In the genomic region with DNA sequence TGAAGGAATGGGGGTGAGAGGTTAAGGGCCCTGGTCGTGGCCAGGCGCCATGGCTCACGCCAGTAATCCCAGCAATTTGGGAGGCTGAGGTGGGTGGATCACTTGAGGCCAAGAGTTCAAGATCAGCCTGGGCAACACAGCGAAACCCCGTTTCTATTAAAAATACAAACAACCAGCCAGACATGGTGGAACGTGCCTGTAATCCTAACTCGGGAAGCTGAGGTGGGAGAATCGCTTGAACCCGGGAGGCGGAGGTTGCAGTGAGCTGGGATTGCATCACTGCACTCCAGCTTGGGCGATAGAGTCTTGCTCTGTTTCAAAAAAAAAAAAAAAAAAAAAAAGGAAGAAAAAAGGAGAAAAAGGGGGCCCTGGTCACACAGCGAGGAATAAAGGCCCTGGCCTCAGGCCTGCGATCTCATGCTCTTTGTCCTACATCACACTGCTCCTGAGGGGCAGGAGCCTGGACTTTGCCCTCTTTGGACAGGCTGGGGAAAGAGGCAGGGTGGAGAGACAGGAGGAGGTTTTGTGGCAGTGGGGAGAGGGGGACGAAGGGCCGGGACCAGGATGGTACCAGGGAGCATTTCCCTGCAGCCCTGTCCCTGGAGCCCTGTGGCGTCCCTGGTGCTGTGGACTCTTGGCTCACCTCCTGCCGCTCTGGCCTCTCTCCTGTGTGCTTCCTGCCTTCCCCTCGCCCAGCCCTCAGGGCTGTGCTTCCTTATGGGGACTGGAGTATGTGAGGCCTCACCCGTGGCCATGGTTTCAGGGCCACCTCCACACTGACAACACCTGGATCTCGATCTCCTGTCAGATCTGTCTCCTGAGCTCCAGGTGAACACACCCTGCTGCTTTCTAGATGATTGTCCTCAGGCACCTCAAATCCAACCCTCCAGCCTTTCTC, we compare ENCODE assay signal across 12 cellular contexts. TPM values are rescaled to one million over a fixed set of nuclear protein-coding genes. Genes with fewer than 3 reads are reported as not detected.
DNase-seq lines count a peak whose midpoint lies in the region; ATAC-seq, FAIRE-seq and TF ChIP-seq lines count a peak whose summit lies in the region.
"Had no signal": no experiment of that assay in that cellular context is flagged by ENCODE, and none has a peak within 500 bp of the region (broad histone marks: within the 10 kb centered on the region; RNA-seq: fewer than 3 reads in every experiment).

No MANE protein-coding gene starts in this region.

- POLR2A ChIA-PET in PC-3 (lab: Charles Lee; ENCODE audit: unreplicated experiment), result interaction anchor here (0.7 kb wide), 1 partner anchor 252 kb away, joined by 6 read pairs; no protein-coding TSS in a partner anchor

- no peak overlapping the region for H3K9ac ChIP-seq in PC-3 (ENCODE audit: low read length)

- no peak overlapping the region for H3K4me3 ChIP-seq in PC-3 (ENCODE audit: low read length)
- H3K4me3 ChIP-seq in heart left ventricle, result no peak overlapping the region
- no peak overlapping the region for H3K4me3 ChIP-seq in pancreas
- H3K4me3 ChIP-seq: GM12878, ovary had no signal

- ATAC-seq in PC-3 (peak; percentile 28), heart left ventricle (peak; percentile 24 to 60 (median 43)), pancreas (peak; percentile 78 to 88 (median 84)), omental fat pad (ENCODE audit: low FRiP score) (no peak), HG02884 (IDR thresholded peaks at IDR 0.05; ENCODE audit: unreplicated experiment) (no peak)
- ATAC-seq: GM12878 had no signal

- H3K79me2 ChIP-seq in PC-3 (ENCODE audit: low read length), result no peaks in the 10 kb centered on the region

- H4K20me1 ChIP-seq in PC-3 (ENCODE audit: low read length), result no peaks in the 10 kb centered on the region

- no peak for TF ChIP-seq POLR2A in heart left ventricle (IDR thresholded peaks at IDR 0.05)

- H3K4me2 ChIP-seq in PC-3 (ENCODE audit: low read length), result no peak overlapping the region

- H3K27me3 ChIP-seq in PC-3 (ENCODE audit: low read length), result no peaks in the 10 kb centered on the region
- no peaks in the 10 kb centered on the region for H3K27me3 ChIP-seq in heart left ventricle
- no peaks in the 10 kb centered on the region for H3K27me3 ChIP-seq in pancreas
- H3K27me3 ChIP-seq: ovary had no signal

- FAIRE-seq in pancreas (lab: Jason Lieb, UNC), result no peak
- FAIRE-seq: GM12878 had no signal

- TF ChIP-seq CTCF in PC-3 (conservative IDR thresholded peaks at IDR 0.05; ENCODE audit: low read depth, low read length) (no peak), heart left ventricle (IDR thresholded peaks at IDR 0.05) (no peak), pancreas (IDR thresholded peaks at IDR 0.05) (no peak), omental fat pad (IDR thresholded peaks at IDR 0.05) (no peak), GM10266 (IDR thresholded peaks at IDR 0.05; ENCODE audit: control insufficient read depth, insufficient read depth, low read depth, missing control alignments) (no peak)

- H3K27ac ChIP-seq in PC-3 (ENCODE audit: low read length), result no peak overlapping the region
- peak overlapping the region in 7 of 12 donors; percentile 5 to 95 (median 37) for H3K27ac ChIP-seq in heart left ventricle
- H3K27ac ChIP-seq in pancreas, result peak overlapping the region; percentile 24 to 72 (median 56)
- H3K27ac ChIP-seq: ovary had no signal

- no peak overlapping the region for H2AFZ ChIP-seq in PC-3 (ENCODE audit: low read length)

- H3F3A ChIP-seq in PC-3 (ENCODE audit: low read length, unreplicated experiment), result no peaks in the 10 kb centered on the region

- 77 to 78% (median 78%) methylated on average over 20 of the region's 20 CpGs for WGBS in heart left ventricle, 4 donors
- 48 to 50% methylated on average over 20 of the region's 20 CpGs for WGBS in pancreas, 2 donors

- BruUV-seq in PC-3 (replicated peaks; lab: Mats Ljungman, UMichigan), result no TSS peak

- H3K9me3 ChIP-seq in PC-3 (ENCODE audit: low read length) (no peaks in the 10 kb centered on the region), heart left ventricle (no peaks in the 10 kb centered on the region), pancreas (no peaks in the 10 kb centered on the region)
- H3K9me3 ChIP-seq: ovary had no signal

- CTCF ChIA-PET in PC-3 (lab: Charles Lee), result interaction anchor here (0.5 to 0.6 kb wide), 2 partner anchors 14 to 325 kb away, joined by 3 read pairs; no protein-coding TSS in a partner anchor

- H3K4me1 ChIP-seq in PC-3 (ENCODE audit: insufficient read depth, low read length) (no peaks in the 10 kb centered on the region), heart left ventricle (peaks cover 0 to 54% (median 2%) of the 10 kb centered on the region in 12 donors), pancreas (peaks cover 0 to 13% (median 8%) of the 10 kb centered on the region in 3 donors)

- intact Hi-C loops in PC-3 (cut with micrococcal nuclease), result no loop called here
- intact Hi-C loops in heart left ventricle (cut with DNase I), result no loop called here
- intact Hi-C loops in pancreas (cut with DNase I), result no loop called here

- DNase-seq in DMS53 treated with DMSO at 0.1 percent for 48 hours (lab: John Stamatoyannopoulos, UW; ENCODE audit: unreplicated experiment) (peak; percentile 16), PC-3 (no peak), heart left ventricle (peak in 1 of 5 donors; percentile 45), pancreas (peak; percentile 32 to 69 (median 52)), omental fat pad (ENCODE audit: low spot score) (no peak), GM10266 (ENCODE audit: extremely low spot score) (no peak)
- DNase-seq in stimulated activated CD4-positive, alpha-beta T cell treated with anti-CD3 and anti-CD28 coated beads, Interleukin-4, amount 100 ng/mL, for 1 hour, result no peak
- DNase-seq: CD4-positive, CD25-positive, alpha-beta regulatory T cell; NCI-H1048; ovary had no signal

- no peaks in the 10 kb centered on the region for H3K9me2 ChIP-seq in PC-3 (replicated peaks; ENCODE audit: low read length)

- H3K36me3 ChIP-seq in PC-3 (ENCODE audit: low read depth, low read length) (no peaks in the 10 kb centered on the region), heart left ventricle (no peaks in the 10 kb centered on the region), pancreas (no peaks in the 10 kb centered on the region)
- H3K36me3 ChIP-seq: ovary had no signal

RNA-seq across cellular contexts. Expression of gene SLC25A19, which starts 19.7 kb away (rescaled TPM):
- 75.0 and 76.9 TPM in 2 replicates for total RNA-seq in PC-3 (2014; rRNA removed)
- 10 to 100 TPM in 6 of 9 donors, 1 to 10 TPM in 3; 7.0 to 27.9 (median 11.7) TPM for total RNA-seq in heart left ventricle
- 10 to 100 TPM; 15.9 to 23.3 TPM for polyA plus RNA-seq in heart left ventricle
- total RNA-seq in pancreas, result 10 to 100 TPM in 1 of 6 donors, 1 to 10 TPM in 5; 4.4 to 10.8 (median 6.7) TPM
- 1 to 10 TPM; 8.5 to 9.3 TPM for polyA plus RNA-seq in pancreas
- total RNA-seq in omental fat pad, result 10 to 100 TPM; 14.2 to 30.4 (median 19.5) TPM

RNA-seq across cellular contexts. Expression of gene MIF4GD, which starts 38.0 kb away (rescaled TPM):
- 30.8 and 42.3 TPM in 2 replicates for total RNA-seq in PC-3 (2014; rRNA removed)
- 10 to 100 TPM; 13.1 to 34.7 (median 18.6) TPM for total RNA-seq in heart left ventricle
- 10 to 100 TPM in 1 of 2 donors, 1 to 10 TPM in 1; 8.6 to 27.8 TPM for polyA plus RNA-seq in heart left ventricle
- 10 to 100 TPM; 11.7 to 15.4 (median 14.7) TPM for total RNA-seq in pancreas
- 10 to 100 TPM; 10.6 to 17.6 TPM for polyA plus RNA-seq in pancreas
- 10 to 100 TPM; 22.9 to 30.3 (median 24.3) TPM for total RNA-seq in omental fat pad

RNA-seq across cellular contexts. Expression of gene MRPS7, which starts 47.3 kb away (rescaled TPM):
- 112 and 144 TPM in 2 replicates for total RNA-seq in PC-3 (2014; rRNA removed)
- total RNA-seq in heart left ventricle, result 100 to 1,000 TPM in 8 of 9 donors, 10 to 100 TPM in 1; 76.7 to 143 (median 116) TPM
- 100 to 1,000 TPM; 109 to 110 TPM for polyA plus RNA-seq in heart left ventricle
- total RNA-seq in pancreas, result 10 to 100 TPM; 11.3 to 24.1 (median 19.2) TPM
- 10 to 100 TPM; 23.3 to 34.0 TPM for polyA plus RNA-seq in pancreas
- total RNA-seq in omental fat pad, result 10 to 100 TPM; 27.1 to 48.3 (median 38.4) TPM

RNA-seq across cellular contexts. Expression of gene GGA3, which starts 47.6 kb away (rescaled TPM):
- total RNA-seq in PC-3 (2014; rRNA removed), result 38.8 and 40.1 TPM in 2 replicates
- 10 to 100 TPM; 15.8 to 31.0 (median 23.3) TPM for total RNA-seq in heart left ventricle
- polyA plus RNA-seq in heart left ventricle, result 10 to 100 TPM; 13.0 to 22.4 TPM
- total RNA-seq in pancreas, result 10 to 100 TPM; 13.9 to 31.1 (median 20.2) TPM
- polyA plus RNA-seq in pancreas, result 10 to 100 TPM; 25.9 to 39.7 TPM
- total RNA-seq in omental fat pad, result 10 to 100 TPM; 22.3 to 36.3 (median 30.5) TPM

Comparison
In these comparisons a context has a peak if more than half of its experiments do, and no peak if none do; other contexts are left out.
1. DNase-seq: peak in DMS53 treated with DMSO at 0.1 percent for 48 hours (single experiment) and pancreas (6 of 6); none in PC-3 (single experiment), omental fat pad (single experiment), GM10266 (single experiment) and stimulated activated CD4-positive, alpha-beta T cell treated with anti-CD3 and anti-CD28 coated beads, Interleukin-4, amount 100 ng/mL, for 1 hour (single experiment).
2. ATAC-seq: peak in PC-3 (single experiment), heart left ventricle (4 of 4) and pancreas (4 of 4); none in omental fat pad (single experiment) and HG02884 (single experiment).